In genomic region chr3:39917060-39917773, GRCh38 we compare ENCODE assay signal across 14 cellular contexts.
DNase-seq lines count a peak whose midpoint lies in the region; ATAC-seq, FAIRE-seq and TF ChIP-seq lines count a peak whose summit lies in the region.
"Had no signal": no experiment of that assay in that cellular context is flagged by ENCODE, and none has a peak within 500 bp of the region (broad histone marks: within the 10 kb centered on the region; RNA-seq: fewer than 3 reads in every experiment).

No MANE protein-coding gene starts in this region.

- TF ChIP-seq POLR2A in GM12891 (IDR thresholded peaks at IDR 0.05; ENCODE audit: low read depth, low read length) = no peak

- DNase-seq in RCC 7860 (ENCODE audit: low spot score) = peak; percentile 51
- peak; percentile 37 to 60 for DNase-seq in foreskin keratinocyte
- no peak for DNase-seq in GM12891 (ENCODE audit: insufficient read length, low spot score)
- DNase-seq in stimulated activated naive CD8-positive, alpha-beta T cell treated with anti-CD3 and anti-CD28 coated beads, Interleukin-15, Interleukin-2, amounts not matched to agents 100 U/mL and 50 U/mL, for 24 hours = no peak
- DNase-seq in NCI-H2196 (lab: John Stamatoyannopoulos, UW; ENCODE audit: unreplicated experiment) = no peak
- DNase-seq in LoVo (ENCODE audit: low spot score) = no peak
- DNase-seq: activated naive CD4-positive, alpha-beta T cell treated with anti-CD3 and anti-CD28 coated beads for 36 hours; head of caudate nucleus; lower lobe of right lung; NCI-H1048; NCI-H524 had no signal

- H3K4me1 ChIP-seq in foreskin keratinocyte = peaks cover 10% of the 10 kb centered on the region
- H3K4me1 ChIP-seq: lower lobe of right lung had no signal

- no peaks in the 10 kb centered on the region for H3K27me3 ChIP-seq in foreskin keratinocyte
- H3K27me3 ChIP-seq: neutrophil had no signal

- peak; percentile 89 for FAIRE-seq in RCC 7860 (lab: Jason Lieb, UNC)
- no peak for FAIRE-seq in GM12891 (lab: Jason Lieb, UNC)

- H3K27ac ChIP-seq in foreskin keratinocyte = peak overlapping the region; percentile 58
- H3K27ac ChIP-seq: lower lobe of right lung, neutrophil had no signal

- TF ChIP-seq CTCF in foreskin keratinocyte (conservative IDR thresholded peaks at IDR 0.05) = no peak

- peak; percentile 94 for ATAC-seq in GM18508 (IDR thresholded peaks at IDR 0.05; ENCODE audit: insufficient read depth, unreplicated experiment)
- peak; percentile 92 for ATAC-seq in HG02981 (IDR thresholded peaks at IDR 0.05; ENCODE audit: unreplicated experiment)
- ATAC-seq in foreskin keratinocyte = peak; percentile 97
- no peak for ATAC-seq in stimulated activated naive CD8-positive, alpha-beta T cell treated with anti-CD3 and anti-CD28 coated beads, Interleukin-15, Interleukin-2, amounts not matched to agents 100 U/mL and 50 U/mL, for 24 hours
- ATAC-seq: lower lobe of right lung had no signal

TF ChIP-seq in GM12891, 5 proteins besides CTCF, POLR2A, EP300 and RAD21:
- TF ChIP-seq SPI1 (IDR thresholded peaks at IDR 0.05; ENCODE audit: low read depth, low read length) = no peak
- no peak for TF ChIP-seq TAF1 (IDR thresholded peaks at IDR 0.05; ENCODE audit: low read depth, low read length)
- TF ChIP-seq POLR2AphosphoS5 (IDR thresholded peaks at IDR 0.05; ENCODE audit: low read depth, low read length) = no peak
- no peak for TF ChIP-seq PAX5 (IDR thresholded peaks at IDR 0.05; ENCODE audit: insufficient read depth, low read length, severe bottlenecking)
- TF ChIP-seq POU2F2 (IDR thresholded peaks at IDR 0.05; ENCODE audit: low read depth, low read length) = no peak

Comparison
In these comparisons a context has a peak if more than half of its experiments do, and no peak if none do; other contexts are left out.
1. DNase-seq: peak in RCC 7860 (single experiment) and foreskin keratinocyte (2 of 2); none in GM12891 (single experiment), stimulated activated naive CD8-positive, alpha-beta T cell treated with anti-CD3 and anti-CD28 coated beads, Interleukin-15, Interleukin-2, amounts not matched to agents 100 U/mL and 50 U/mL, for 24 hours (single experiment), NCI-H2196 (single experiment) and LoVo (single experiment).